Comparison of ENCODE assay signal across 24 cellular contexts in genomic region chr9:7289773-7290172, GRCh38.
DNase-seq lines count a peak whose midpoint lies in the region; ATAC-seq, FAIRE-seq and TF ChIP-seq lines count a peak whose summit lies in the region.
"Had no signal": no experiment of that assay in that cellular context is flagged by ENCODE, and none has a peak within 500 bp of the region (broad histone marks: within the 10 kb centered on the region; RNA-seq: fewer than 3 reads in every experiment).

No MANE protein-coding gene starts in this region.

- H3K9ac ChIP-seq in GM12878 (ENCODE audit: control insufficient read depth, insufficient read depth, low read length): no peak overlapping the region

- SMC1A ChIA-PET in GM12878 (lab: Charles Lee; ENCODE audit: uncharacterized antibody, unreplicated experiment): no interaction called here

- H3K27me3 ChIP-seq in GM12878 (replicated peaks in 1 of 2; ENCODE audit: control insufficient read depth in 2 of 2, insufficient read depth in 2 of 2, low read length in 1 of 2): no peaks in the 10 kb centered on the region
- H3K27me3 ChIP-seq: SJSA1, stomach had no signal

- CTCF ChIA-PET in GM12878 (lab: Yijun Ruan, JAX): no interaction called here

- H3K36me3 ChIP-seq in GM12878 (ENCODE audit: control insufficient read depth in 2 of 2, insufficient read depth in 2 of 2, low read length in 1 of 2): no peaks in the 10 kb centered on the region
- H3K36me3 ChIP-seq: SJSA1, stomach had no signal

- WGBS in GM12878 (ENCODE audit: insufficient coverage, insufficient replicate concordance, low lambda C conversion rate, missing lambda C conversion rate): 0% methylated on average over 1 of the region's 1 CpG

- no peak overlapping the region for H3K4me3 ChIP-seq in GM12878
- H3K4me3 ChIP-seq: SJSA1, stomach had no signal

- H3K36me3 Mint-ChIP-seq in activated CD4-positive, alpha-beta T cell treated with anti-CD3 and anti-CD28 coated beads, Interleukin-2, amount 10 ng/mL, durations not matched to agents 24 days and 14 days (ENCODE audit: low read depth): no peaks in the 10 kb centered on the region
- H3K36me3 Mint-ChIP-seq: activated naive CD8-positive, alpha-beta T cell; CD4-positive, alpha-beta memory T cell; immature natural killer cell had no signal

- no peaks in the 10 kb centered on the region for H4K20me1 ChIP-seq in GM12878 (ENCODE audit: control insufficient read depth, insufficient read depth)

- H2AFZ ChIP-seq in GM12878 (ENCODE audit: control insufficient read depth, low read depth, low read length): no peak overlapping the region

- no peaks in the 10 kb centered on the region; the same call in 1 of the 2 replicates for H3K4me1 ChIP-seq in GM12878 (ENCODE audit: control insufficient read depth, insufficient read depth, low read length)
- H3K4me1 ChIP-seq: SJSA1, stomach had no signal

- RAD21 ChIA-PET in GM12878 (lab: Charles Lee; ENCODE audit: unreplicated experiment): no interaction called here

- H3K4me2 ChIP-seq in GM12878 (ENCODE audit: control insufficient read depth, insufficient read depth): no peak overlapping the region

- intact Hi-C loops in GM12878 (cut with micrococcal nuclease; ENCODE audit: unreplicated experiment): loop anchor here (10.0 kb wide), 3 partner anchors 235 to 685 kb away; no protein-coding TSS in a partner anchor
- intact Hi-C loops in activated CD4-positive, alpha-beta T cell treated with anti-CD3 and anti-CD28 coated beads, Interleukin-2, amount 10 ng/mL, durations not matched to agents 24 days and 14 days (cut with micrococcal nuclease): no loop called here

- H3K27ac Mint-ChIP-seq in activated CD4-positive, alpha-beta T cell treated with anti-CD3 and anti-CD28 coated beads, Interleukin-2, amount 10 ng/mL, durations not matched to agents 24 days and 14 days: no peak overlapping the region
- H3K27ac Mint-ChIP-seq: activated CD8-positive, alpha-beta memory T cell treated with anti-CD3 and anti-CD28 coated beads, Interleukin-2, amount 10 ng/mL, durations not matched to agents 7 days and 5 days; activated naive CD8-positive, alpha-beta T cell; CD4-positive, alpha-beta memory T cell; immature natural killer cell; T-helper 1 cell treated with Interleukin-12 subunit alpha and Interleukin-12 subunit beta and Interleukin-4 antibody, amounts not matched to agents 30 μg/mL and 1 μg/mL, for 36 hours had no signal

- POLR2A ChIA-PET in GM12878 (lab: Charles Lee): no interaction called here

- H3K27ac ChIP-seq in GM12878 (ENCODE audit: control insufficient read depth, insufficient read depth): no peak overlapping the region
- H3K27ac ChIP-seq: SJSA1, stomach had no signal

- H3K9me3 ChIP-seq in GM12878 (replicated peaks; ENCODE audit: control insufficient read depth, insufficient read depth, low read length): no peaks in the 10 kb centered on the region; the same call in 1 of the 3 replicates
- H3K9me3 ChIP-seq: SJSA1, stomach had no signal

- FAIRE-seq in GM12878 (lab: Jason Lieb, UNC): no peak
- FAIRE-seq: small intestine had no signal

- no peak for TF ChIP-seq CTCF in GM12878 (IDR thresholded peaks at IDR 0.05 in 2 of 3, conservative IDR thresholded peaks at IDR 0.05 in 1 of 3; ENCODE audit: control insufficient read depth in 2 of 3, extremely low read depth in 1 of 3, insufficient read depth in 1 of 3, low read depth in 3 of 3, low read length in 3 of 3)

- H3K9me3 Mint-ChIP-seq in activated CD4-positive, alpha-beta T cell treated with anti-CD3 and anti-CD28 coated beads, Interleukin-2, amount 10 ng/mL, durations not matched to agents 24 days and 14 days: no peaks in the 10 kb centered on the region
- H3K9me3 Mint-ChIP-seq: CD4-positive, alpha-beta memory T cell; T-helper 1 cell treated with Interleukin-12 subunit alpha and Interleukin-12 subunit beta and Interleukin-4 antibody, amounts not matched to agents 30 μg/mL and 1 μg/mL, for 36 hours had no signal

- no peak for TF ChIP-seq POLR2A in GM12878 (IDR thresholded peaks at IDR 0.05; ENCODE audit: low read depth, low read length)

- peaks cover 13% of the 10 kb centered on the region for H3K27me3 Mint-ChIP-seq in activated CD4-positive, alpha-beta T cell treated with anti-CD3 and anti-CD28 coated beads, Interleukin-2, amount 10 ng/mL, durations not matched to agents 24 days and 14 days
- H3K27me3 Mint-ChIP-seq: CD4-positive, alpha-beta memory T cell had no signal

- ATAC-seq in GM18867 (IDR thresholded peaks at IDR 0.05; ENCODE audit: unreplicated experiment): peak; percentile 49
- ATAC-seq in GM21423 (IDR thresholded peaks at IDR 0.05; ENCODE audit: unreplicated experiment): peak; percentile 79
- ATAC-seq in HG02938 (IDR thresholded peaks at IDR 0.05; ENCODE audit: unreplicated experiment): peak; percentile 75
- ATAC-seq in GM12878: peak; percentile 80
- ATAC-seq in HG03521 (IDR thresholded peaks at IDR 0.05; ENCODE audit: unreplicated experiment): no peak
- no peak for ATAC-seq in HG02840 (IDR thresholded peaks at IDR 0.05; ENCODE audit: low FRiP score, unreplicated experiment)
- ATAC-seq: activated CD8-positive, alpha-beta memory T cell treated with anti-CD3 and anti-CD28 coated beads, Interleukin-2, amount 10 ng/mL, durations not matched to agents 7 days and 5 days; left ventricle myocardium superior had no signal

- no peak for TF ChIP-seq EP300 in GM12878 (IDR thresholded peaks at IDR 0.05; ENCODE audit: borderline replicate concordance in 1 of 2, control insufficient read depth in 1 of 2, low read depth in 2 of 2, low read length in 2 of 2)

- no peaks in the 10 kb centered on the region for H3K79me2 ChIP-seq in GM12878 (ENCODE audit: control insufficient read depth, insufficient read depth, low read length)

- H3K4me1 Mint-ChIP-seq in activated CD4-positive, alpha-beta T cell treated with anti-CD3 and anti-CD28 coated beads, Interleukin-2, amount 10 ng/mL, durations not matched to agents 24 days and 14 days: no peaks in the 10 kb centered on the region
- H3K4me1 Mint-ChIP-seq: CD4-positive, alpha-beta memory T cell had no signal

- in situ Hi-C loops in GM12878 (cut with MboI): loop anchor here (10.0 to 25.0 kb wide), 3 partner anchors 375 to 685 kb away; partner anchors contain the start of gene DMAC1

- TF ChIP-seq RAD21 in GM12878 (IDR thresholded peaks at IDR 0.05; ENCODE audit: insufficient read depth, low read depth, low read length): no peak

- BruUV-seq in GM12878 (replicated peaks; lab: Mats Ljungman, UMichigan): no TSS peak

- H3K4me3 Mint-ChIP-seq in activated CD4-positive, alpha-beta T cell treated with anti-CD3 and anti-CD28 coated beads, Interleukin-2, amount 10 ng/mL, durations not matched to agents 24 days and 14 days: no peak overlapping the region
- H3K4me3 Mint-ChIP-seq: activated CD8-positive, alpha-beta memory T cell treated with anti-CD3 and anti-CD28 coated beads, Interleukin-2, amount 10 ng/mL, durations not matched to agents 7 days and 5 days; activated naive CD8-positive, alpha-beta T cell; CD4-positive, alpha-beta memory T cell; immature natural killer cell; T-helper 1 cell treated with Interleukin-12 subunit alpha and Interleukin-12 subunit beta and Interleukin-4 antibody, amounts not matched to agents 30 μg/mL and 1 μg/mL, for 36 hours had no signal

- DNase-seq in GM12878 (ENCODE audit: low read depth, low spot score) (no peak), OCI-M1 (lab: John Stamatoyannopoulos, UW) (no peak)
- DNase-seq in activated CD4-positive, alpha-beta T cell treated with anti-CD3 and anti-CD28 coated beads, Interleukin-2, amount 10 ng/mL, durations not matched to agents 24 days and 14 days: no peak
- DNase-seq: activated CD4-positive, alpha-beta T cell treated with anti-CD3 and anti-CD28 coated beads for 48 hours; activated CD8-positive, alpha-beta memory T cell treated with anti-CD3 and anti-CD28 coated beads, Interleukin-2, amount 10 ng/mL, durations not matched to agents 7 days and 5 days; CD4-positive, alpha-beta memory T cell; GOT3; immature natural killer cell; Karpas-422; left ventricle myocardium superior; NCI-H1048; NCI-H2029; NCI-H345; small intestine; stimulated activated CD4-positive, alpha-beta T cell treated with anti-CD3 and anti-CD28 coated beads, Interleukin-2, amount 100 ng/mL, for 48 hours; stomach had no signal

TF ChIP-seq in GM12878, 131 proteins besides CTCF, POLR2A, EP300 and RAD21:
- no peak for TF ChIP-seq MYB (IDR thresholded peaks at IDR 0.05; ENCODE audit: borderline replicate concordance, low read depth, low read length)
- TF ChIP-seq USF2 (IDR thresholded peaks at IDR 0.05; ENCODE audit: borderline replicate concordance, low read depth, low read length): no peak
- TF ChIP-seq GABPA (IDR thresholded peaks at IDR 0.05; ENCODE audit: low read depth): no peak
- TF ChIP-seq RELA (IDR thresholded peaks at IDR 0.05; ENCODE audit: borderline replicate concordance, partially characterized antibody): no peak
- no peak for TF ChIP-seq BCL11A (IDR thresholded peaks at IDR 0.05; ENCODE audit: low read depth, low read length)
- no peak for TF ChIP-seq PAX5 (IDR thresholded peaks at IDR 0.05; ENCODE audit: borderline replicate concordance, low read depth, low read length)
- TF ChIP-seq E2F4 (IDR thresholded peaks at IDR 0.05; ENCODE audit: low read depth, low read length): no peak
- TF ChIP-seq NRF1 (conservative IDR thresholded peaks at IDR 0.05; ENCODE audit: low read depth, low read length): no peak

Comparison
In these comparisons a context has a peak if more than half of its experiments do, and no peak if none do; other contexts are left out.
1. ATAC-seq: peak in GM18867 (single experiment), GM21423 (single experiment), HG02938 (single experiment) and GM12878 (single experiment); none in HG03521 (single experiment) and HG02840 (single experiment).